ENCODE assay signal across 9 cellular contexts in genomic region chr2:42792087-42792582, GRCh38. TPM values are rescaled to one million over a fixed set of nuclear protein-coding genes. Genes with fewer than 3 reads are reported as not detected.
A peak's percentile ranks its signal among the peaks of the same experiment; 100 is the strongest.
DNase-seq lines count a peak whose midpoint lies in the region; ATAC-seq and TF ChIP-seq lines count a peak whose summit lies in the region.
"Had no signal": no experiment of that assay in that cellular context is flagged by ENCODE, and none has a peak within 500 bp of the region (broad histone marks: within the 10 kb centered on the region; RNA-seq: fewer than 3 reads in every experiment).

No MANE protein-coding gene starts in this region.

- H3K27me3 ChIP-seq in mesendoderm (ENCODE audit: insufficient read depth, low read length, poor library complexity), result no peaks in the 10 kb centered on the region

- no peaks in the 10 kb centered on the region for H3K79me2 ChIP-seq in mesendoderm (ENCODE audit: control insufficient read depth, insufficient read depth, low read length)

- no peak overlapping the region for H2BK15ac ChIP-seq in mesendoderm (replicated peaks; ENCODE audit: low read depth)

- no peaks in the 10 kb centered on the region for H3K36me3 Mint-ChIP-seq in activated CD4-positive, alpha-beta T cell treated with anti-CD3 and anti-CD28 coated beads, Interleukin-2, amount 10 ng/mL, durations not matched to agents 7 days and 5 days (ENCODE audit: low read depth)
- H3K36me3 Mint-ChIP-seq in chondrocyte (ENCODE audit: low read depth), result no peaks in the 10 kb centered on the region

- H4K8ac ChIP-seq in mesendoderm (ENCODE audit: low read depth, low read length), result no peak overlapping the region

- no peak for TF ChIP-seq CTCF in chondrocyte (IDR thresholded peaks at IDR 0.05)

- WGBS in mesendoderm (ENCODE audit: extremely low coverage, insufficient coverage, low lambda C conversion rate), result no CpG with 5 or more reads among the region's 18 CpGs
- 5% methylated on average over 18 of the region's 18 CpGs for WGBS in urinary bladder

- peak overlapping the region; percentile 47 for H2BK120ac ChIP-seq in mesendoderm (ENCODE audit: low read depth, low read length)

- peaks cover 2% of the 10 kb centered on the region for H3K79me1 ChIP-seq in mesendoderm (ENCODE audit: low read length)

- CTCF ChIA-PET in activated CD4-positive, alpha-beta T cell treated with anti-CD3 and anti-CD28 coated beads, Interleukin-2, amount 10 ng/mL, durations not matched to agents 7 days and 5 days (lab: Charles Lee), result interaction anchor here (0.8 to 1.2 kb wide), 3 partner anchors 8 to 34 kb away, joined by 3 to 4 read pairs (median 3); no protein-coding TSS in a partner anchor

- no peak overlapping the region for H3K27ac Mint-ChIP-seq in activated CD4-positive, alpha-beta T cell treated with anti-CD3 and anti-CD28 coated beads, Interleukin-2, amount 10 ng/mL, durations not matched to agents 7 days and 5 days
- H3K27ac Mint-ChIP-seq in chondrocyte (ENCODE audit: unreplicated experiment), result peak overlapping the region; percentile 89

- no peak overlapping the region for H2BK5ac ChIP-seq in mesendoderm (ENCODE audit: low read length)

- peak overlapping the region; percentile 67 for H3K4me3 Mint-ChIP-seq in activated CD4-positive, alpha-beta T cell treated with anti-CD3 and anti-CD28 coated beads, Interleukin-2, amount 10 ng/mL, durations not matched to agents 7 days and 5 days
- peak overlapping the region; percentile 70 for H3K4me3 Mint-ChIP-seq in chondrocyte (ENCODE audit: unreplicated experiment)

- POLR2A ChIA-PET in activated CD4-positive, alpha-beta T cell treated with anti-CD3 and anti-CD28 coated beads, Interleukin-2, amount 10 ng/mL, durations not matched to agents 7 days and 5 days (lab: Charles Lee), result no interaction called here

- H3K27me3 Mint-ChIP-seq in activated CD4-positive, alpha-beta T cell treated with anti-CD3 and anti-CD28 coated beads, Interleukin-2, amount 10 ng/mL, durations not matched to agents 7 days and 5 days, result peaks cover 43% of the 10 kb centered on the region
- no peaks in the 10 kb centered on the region for H3K27me3 Mint-ChIP-seq in chondrocyte (ENCODE audit: low read depth)

- peak overlapping the region; percentile 92 for H3K23ac ChIP-seq in mesendoderm (ENCODE audit: low read length)

- ATAC-seq in GM21447 (IDR thresholded peaks at IDR 0.05; ENCODE audit: unreplicated experiment), result no peak

- H3K36me3 ChIP-seq in mesendoderm (ENCODE audit: control insufficient read depth, insufficient read depth, low read length) (no peaks in the 10 kb centered on the region), urinary bladder (ENCODE audit: insufficient read depth) (no peaks in the 10 kb centered on the region)

- H3K18ac ChIP-seq in mesendoderm (ENCODE audit: low read length), result peak overlapping the region; percentile 85

- H3K27ac ChIP-seq in mesendoderm (ENCODE audit: low read depth, low read length), result peak overlapping the region; percentile 93
- H3K27ac ChIP-seq in urinary bladder (ENCODE audit: low read depth), result peak overlapping the region; percentile 94

- H3K56ac ChIP-seq in mesendoderm (ENCODE audit: low read length), result peak overlapping the region; percentile 77

- H3K4me1 ChIP-seq in mesendoderm (ENCODE audit: control insufficient read depth, low read depth, low read length) (peaks cover 9% of the 10 kb centered on the region), urinary bladder (ENCODE audit: insufficient read depth) (no peaks in the 10 kb centered on the region)

- DNase-seq in activated CD4-positive, alpha-beta T cell treated with anti-CD3 and anti-CD28 coated beads, Interleukin-2, amount 10 ng/mL, durations not matched to agents 7 days and 5 days, result no peak
- DNase-seq in activated CD4-positive, alpha-beta T cell treated with anti-CD3 and anti-CD28 coated beads for 4 hours, result no peak
- DNase-seq in Kasumi-1 (lab: John Stamatoyannopoulos, UW), result peak; percentile 76 to 79
- DNase-seq in chondrocyte (ENCODE audit: low spot score), result no peak
- DNase-seq in mesendoderm, result no peak
- DNase-seq in NCI-H345 treated with DMSO at 0.1 percent for 48 hours (lab: John Stamatoyannopoulos, UW; ENCODE audit: unreplicated experiment), result no peak
- DNase-seq: DND-41 had no signal

- no peak overlapping the region for H4K5ac ChIP-seq in mesendoderm (ENCODE audit: low read length)

- H3K4me1 Mint-ChIP-seq in activated CD4-positive, alpha-beta T cell treated with anti-CD3 and anti-CD28 coated beads, Interleukin-2, amount 10 ng/mL, durations not matched to agents 7 days and 5 days, result peaks cover 22% of the 10 kb centered on the region
- peaks cover 53% of the 10 kb centered on the region for H3K4me1 Mint-ChIP-seq in chondrocyte (ENCODE audit: low read depth)

- no peak overlapping the region for H2AK5ac ChIP-seq in mesendoderm (ENCODE audit: low read length)

- no peaks in the 10 kb centered on the region for H3K9me3 Mint-ChIP-seq in activated CD4-positive, alpha-beta T cell treated with anti-CD3 and anti-CD28 coated beads, Interleukin-2, amount 10 ng/mL, durations not matched to agents 7 days and 5 days
- H3K9me3 Mint-ChIP-seq in chondrocyte (ENCODE audit: low read depth), result no peaks in the 10 kb centered on the region

- H3K4me2 ChIP-seq in mesendoderm (ENCODE audit: low read length), result peak overlapping the region; percentile 83

- H3K4ac ChIP-seq in mesendoderm (ENCODE audit: low read depth, low read length), result peak overlapping the region; percentile 71

- H3K4me3 ChIP-seq in mesendoderm (ENCODE audit: low read length) (peak overlapping the region; percentile 63), urinary bladder (ENCODE audit: low read depth, low read length) (peak overlapping the region; percentile 53)

- peak overlapping the region; percentile 89 for H3K9ac ChIP-seq in mesendoderm (ENCODE audit: low read length)

RNA-seq across cellular contexts. Expression of gene HAAO, which starts 0.2 kb away (rescaled TPM):
- not detected for total RNA-seq in activated CD4-positive, alpha-beta T cell treated with anti-CD3 and anti-CD28 coated beads, Interleukin-2, amount 10 ng/mL, durations not matched to agents 7 days and 5 days
- total RNA-seq in chondrocyte (1.6 to 8.5 TPM (median 8.2 TPM) in 3 replicates), urinary bladder (10.6 TPM)
- polyA plus RNA-seq in mesendoderm (2013, experiment 1 of 2), result 2.7 TPM
- polyA plus RNA-seq in mesendoderm (2013, experiment 2 of 2), result 2.9 TPM
- polyA plus RNA-seq in urinary bladder, result 31.5 TPM

RNA-seq across cellular contexts. Expression of gene OXER1, which starts 28.2 kb away (rescaled TPM):
- total RNA-seq in activated CD4-positive, alpha-beta T cell treated with anti-CD3 and anti-CD28 coated beads, Interleukin-2, amount 10 ng/mL, durations not matched to agents 7 days and 5 days, result not detected
- total RNA-seq in chondrocyte (0.31 to 1.8 TPM (median 1.7 TPM) in 3 replicates), urinary bladder (1.5 TPM)
- polyA plus RNA-seq in mesendoderm (2013, experiment 1 of 2), result 0.95 TPM
- polyA plus RNA-seq in mesendoderm (2013, experiment 2 of 2), result 0.78 TPM
- polyA plus RNA-seq in urinary bladder, result 5.6 TPM

Comparison
In these comparisons a context has a peak if more than half of its experiments do, and no peak if none do; other contexts are left out.
1. DNase-seq: peak in Kasumi-1 (2 of 2); none in activated CD4-positive, alpha-beta T cell treated with anti-CD3 and anti-CD28 coated beads, Interleukin-2, amount 10 ng/mL, durations not matched to agents 7 days and 5 days (single experiment), activated CD4-positive, alpha-beta T cell treated with anti-CD3 and anti-CD28 coated beads for 4 hours (0 of 2), chondrocyte (single experiment), mesendoderm (single experiment) and NCI-H345 treated with DMSO at 0.1 percent for 48 hours (single experiment).